Comparison of ENCODE assay signal across 23 cellular contexts in the genomic region with DNA sequence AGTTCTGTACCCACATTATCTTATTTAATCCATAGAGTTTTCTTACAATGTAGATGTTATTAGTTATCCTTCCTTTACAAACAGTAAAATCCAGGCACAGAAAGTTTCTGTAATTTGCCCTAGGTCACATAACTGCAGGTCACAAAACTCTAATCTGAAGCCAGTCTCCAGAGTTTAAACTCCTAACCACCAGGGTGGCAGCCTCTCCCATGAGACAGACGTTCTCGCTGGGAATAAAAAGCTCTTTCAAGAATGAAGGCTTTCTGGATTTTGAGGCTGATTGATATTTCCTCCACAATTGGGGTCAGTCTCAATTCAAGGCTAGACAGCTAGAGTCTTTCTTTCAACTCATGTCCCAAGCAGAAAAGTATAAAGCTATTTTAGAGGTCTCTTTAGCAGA.
DNase-seq lines count a peak whose midpoint lies in the region; ATAC-seq, FAIRE-seq and TF ChIP-seq lines count a peak whose summit lies in the region.
"Had no signal": no experiment of that assay in that cellular context is flagged by ENCODE, and none has a peak within 500 bp of the region (broad histone marks: within the 10 kb centered on the region; RNA-seq: fewer than 3 reads in every experiment).

No MANE protein-coding gene starts in this region.

- H3K27ac ChIP-seq in right lobe of liver (no peak overlapping the region), HepG2 (ENCODE audit: extremely low read length, insufficient read depth, low read length) (no peak overlapping the region)
- H3K27ac ChIP-seq: C4-2B, PC-9, SJSA1 had no signal

- no peaks in the 10 kb centered on the region for H3K27me3 ChIP-seq in right lobe of liver
- H3K27me3 ChIP-seq in HepG2 (ENCODE audit: control insufficient read depth in 1 of 2, insufficient read depth in 2 of 2, low read length in 2 of 2) = no peaks in the 10 kb centered on the region
- H3K27me3 ChIP-seq: SJSA1 had no signal

- POLR2A ChIA-PET in HepG2 (lab: Yijun Ruan, JAX) = no interaction called here

- peak in 1 of 4 donors; percentile 11 for TF ChIP-seq CTCF in right lobe of liver (IDR thresholded peaks at IDR 0.05)
- no peak for TF ChIP-seq CTCF in HepG2 (CRISPR knock-in tag; IDR thresholded peaks at IDR 0.05)

- H3K4me2 ChIP-seq in HepG2 (ENCODE audit: low read depth, low read length) = no peak overlapping the region
- H3K4me2 ChIP-seq: PC-9 had no signal

- in situ Hi-C loops in HepG2 (cut with HindIII; ENCODE audit: extremely low pct_ligation_motif_present, low pct_unique_long_range_greater_than_20kb) = loop anchor here (25.0 kb wide), 1 partner anchor 1220 kb away; no protein-coding TSS in a partner anchor
- in situ Hi-C loops in SK-MEL-5 (cut with HindIII; ENCODE audit: low pct_unique_long_range_greater_than_20kb, low sequenced_read_pairs) = no loop called here

- H2AFZ ChIP-seq in HepG2 (ENCODE audit: low read length) = no peak overlapping the region
- H2AFZ ChIP-seq: PC-9 had no signal

- H3K4me3 ChIP-seq in right lobe of liver (no peak overlapping the region), HepG2 (replicated peaks in 1 of 3; ENCODE audit: insufficient read depth in 1 of 3, low read depth in 2 of 3, low read length in 3 of 3) (no peak overlapping the region)
- H3K4me3 ChIP-seq: PC-9, SJSA1 had no signal

- BruUV-seq in HepG2 (replicated peaks; lab: Mats Ljungman, UMichigan) = no TSS peak

- no peaks in the 10 kb centered on the region for H3K9me3 ChIP-seq in right lobe of liver
- H3K9me3 ChIP-seq in HepG2 (ENCODE audit: low read length) = no peaks in the 10 kb centered on the region
- H3K9me3 ChIP-seq: SJSA1 had no signal

- ATAC-seq in right lobe of liver (peak; percentile 63 to 73 (median 64)), HepG2 (no peak), left lobe of liver (peak; percentile 84)
- ATAC-seq: CD8-positive, alpha-beta T cell had no signal

- H3K36me3 ChIP-seq in right lobe of liver (no peaks in the 10 kb centered on the region), HepG2 (replicated peaks in 1 of 2; ENCODE audit: control insufficient read depth in 1 of 2, insufficient read depth in 2 of 2, low read length in 2 of 2) (no peaks in the 10 kb centered on the region)
- H3K36me3 ChIP-seq: SJSA1 had no signal

- no peak for FAIRE-seq in HepG2 (lab: Jason Lieb, UNC)
- FAIRE-seq: H1 had no signal

- CTCF ChIA-PET in HepG2 (lab: Yijun Ruan, JAX; ENCODE audit: low intra/inter-chr PET ratio, low total read pairs) = no interaction called here

- DNase-seq in right lobe of liver = no peak
- DNase-seq in HepG2 (ENCODE audit: low spot score) = no peak
- DNase-seq in SK-MEL-5 (ENCODE audit: low read depth, low spot score) = peak; percentile 72
- no peak for DNase-seq in left lobe of liver (ENCODE audit: low spot score)
- no peak for DNase-seq in NCI-H2081 (lab: John Stamatoyannopoulos, UW)
- no peak for DNase-seq in NCI-H2171 (lab: John Stamatoyannopoulos, UW)
- no peak for DNase-seq in head of caudate nucleus
- DNase-seq: Caco-2; CD8-positive, alpha-beta T cell; HCEC 1CT; NCI-H1092 treated with DMSO at 0.1 percent for 48 hours; NCI-H1436; NCI-H187; NCI-H2107; NCI-H446 treated with DMSO at 0.1 percent for 48 hours; NCI-H526; NCI-H82; NK-92 treated with Interleukin-12 subunit alpha and Interleukin-12 subunit beta, amount 100 ng/mL, for 24 hours; PC-9; Right ventricle myocardium superior had no signal

- H4K20me1 ChIP-seq in HepG2 (ENCODE audit: insufficient read depth, low read length) = no peaks in the 10 kb centered on the region

- TF ChIP-seq RAD21 in HepG2 (CRISPR knock-in tag; IDR thresholded peaks at IDR 0.05) = no peak

- H3K4me1 ChIP-seq in right lobe of liver = peaks cover 0 to 13% (median 0%) of the 10 kb centered on the region in 4 donors
- no peaks in the 10 kb centered on the region for H3K4me1 ChIP-seq in HepG2 (ENCODE audit: insufficient read depth, low read length)

- 51% methylated on average over 2 of the region's 2 CpGs for WGBS in right lobe of liver (ENCODE audit: insufficient coverage, low coverage, low lambda C conversion rate, missing lambda C conversion rate)
- 16% methylated on average over 2 of the region's 2 CpGs for WGBS in HepG2 (ENCODE audit: low lambda C conversion rate)

- intact Hi-C loops in right lobe of liver (cut with DNase I) = no loop called here
- intact Hi-C loops in HepG2 (cut with micrococcal nuclease; ENCODE audit: unreplicated experiment) = no loop called here
- intact Hi-C loops in head of caudate nucleus (cut with DNase I) = no loop called here

- no peaks in the 10 kb centered on the region for H3K79me2 ChIP-seq in HepG2 (ENCODE audit: insufficient read depth, low read length)

- TF ChIP-seq POLR2A in right lobe of liver (IDR thresholded peaks at IDR 0.05) = no peak
- TF ChIP-seq POLR2A in HepG2 (IDR thresholded peaks at IDR 0.05; ENCODE audit: insufficient read depth in 1 of 2, low read depth in 2 of 2, low read length in 2 of 2) = no peak

- no peak overlapping the region for H3K9ac ChIP-seq in HepG2 (ENCODE audit: insufficient read depth, low read depth, low read length)

- TF ChIP-seq EP300 in HepG2 (IDR thresholded peaks at IDR 0.05; ENCODE audit: low read depth in 2 of 2, low read length in 2 of 2) = no peak
- TF ChIP-seq EP300 in HepG2 (CRISPR knock-in tag; IDR thresholded peaks at IDR 0.05; ENCODE audit: borderline replicate concordance) = no peak

TF ChIP-seq in HepG2, 621 proteins besides CTCF, POLR2A, EP300 and RAD21:
- TF ChIP-seq ZMYM4 (CRISPR knock-in tag; IDR thresholded peaks at IDR 0.05) = no peak
- no peak for TF ChIP-seq ZNF773 (CRISPR knock-in tag; IDR thresholded peaks at IDR 0.05; ENCODE audit: borderline replicate concordance)
- no peak for TF ChIP-seq SMAD3 (CRISPR knock-in tag; IDR thresholded peaks at IDR 0.05)
- TF ChIP-seq, protein P1, sequence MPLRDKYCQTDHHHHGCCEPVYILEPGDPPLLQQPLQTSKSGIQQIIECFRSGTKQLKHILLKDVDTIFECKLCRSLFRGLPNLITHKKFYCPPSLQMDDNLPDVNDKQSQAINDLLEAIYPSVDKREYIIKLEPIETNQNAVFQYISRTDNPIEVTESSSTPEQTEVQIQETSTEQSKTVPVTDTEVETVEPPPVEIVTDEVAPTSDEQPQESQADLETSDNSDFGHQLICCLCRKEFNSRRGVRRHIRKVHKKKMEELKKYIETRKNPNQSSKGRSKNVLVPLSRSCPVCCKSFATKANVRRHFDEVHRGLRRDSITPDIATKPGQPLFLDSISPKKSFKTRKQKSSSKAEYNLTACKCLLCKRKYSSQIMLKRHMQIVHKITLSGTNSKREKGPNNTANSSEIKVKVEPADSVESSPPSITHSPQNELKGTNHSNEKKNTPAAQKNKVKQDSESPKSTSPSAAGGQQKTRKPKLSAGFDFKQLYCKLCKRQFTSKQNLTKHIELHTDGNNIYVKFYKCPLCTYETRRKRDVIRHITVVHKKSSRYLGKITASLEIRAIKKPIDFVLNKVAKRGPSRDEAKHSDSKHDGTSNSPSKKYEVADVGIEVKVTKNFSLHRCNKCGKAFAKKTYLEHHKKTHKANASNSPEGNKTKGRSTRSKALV (CRISPR knock-in tag; IDR thresholded peaks at IDR 0.05) = no peak
TF ChIP-seq in HepG2: peak in this region for 0.
